In the genomic region with DNA sequence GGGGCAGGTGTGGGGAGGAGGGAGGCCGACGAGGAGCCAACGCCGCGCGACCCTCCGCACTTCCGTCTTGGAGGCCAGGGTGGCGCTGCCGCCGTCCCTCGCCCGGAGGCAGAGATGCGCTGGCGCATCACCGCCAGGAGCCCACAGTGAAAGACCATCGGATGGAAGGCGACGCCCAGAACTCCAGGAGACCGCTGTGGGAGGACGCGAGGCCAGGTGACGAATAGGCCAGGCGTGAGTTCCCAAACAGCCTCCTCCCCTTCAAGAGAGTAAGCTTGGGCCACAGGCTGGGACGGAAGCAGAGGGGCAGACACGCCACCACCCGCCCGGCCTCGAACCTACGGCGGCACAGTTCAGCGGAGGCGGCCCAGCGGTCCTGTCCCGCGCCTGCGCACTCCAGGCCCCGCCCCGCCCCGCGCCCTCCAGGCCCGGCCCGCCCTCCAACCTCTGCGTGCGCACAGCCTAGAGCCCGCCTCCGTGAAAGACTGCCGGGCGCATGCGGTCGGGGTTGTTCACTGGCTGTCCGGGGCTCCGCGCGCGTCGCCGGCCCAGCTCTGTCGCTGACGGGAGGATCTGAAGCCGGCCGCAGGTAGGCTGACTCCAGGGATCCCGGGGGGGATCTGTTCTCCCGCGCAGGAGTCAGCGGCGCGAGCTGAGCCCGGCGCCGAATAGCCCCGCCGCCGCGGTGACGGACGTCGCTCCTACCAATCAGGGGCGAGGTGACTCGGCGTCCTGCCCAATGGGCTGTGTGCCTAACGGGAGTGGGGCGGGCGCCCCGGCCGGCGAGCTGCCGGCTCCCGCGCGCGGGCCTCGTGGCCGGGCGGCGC, we compare ENCODE assay signal across 8 cellular contexts. TPM values are rescaled to one million over a fixed set of nuclear protein-coding genes. Genes with fewer than 3 reads are reported as not detected.
DNase-seq lines count a peak whose midpoint lies in the region; ATAC-seq and TF ChIP-seq lines count a peak whose summit lies in the region.

Gene CTPS1, plus strand, starts transcription at position 456 of the 827 bp plus-strand sequence. CDS start 3,595 bp downstream, outside the sequence.

- ATAC-seq in HG02884 (IDR thresholded peaks at IDR 0.05; ENCODE audit: unreplicated experiment) (peak; percentile 89), heart right ventricle (peak; percentile 95 to 99 (median 96)), upper lobe of right lung (peak; percentile 95)

- TF ChIP-seq POLR2A in GM15510 (IDR thresholded peaks at IDR 0.05; ENCODE audit: borderline replicate concordance, extremely low read depth, insufficient read length), result peak; percentile 85
- peak; percentile 36 to 86 for TF ChIP-seq POLR2A in adrenal gland (IDR thresholded peaks at IDR 0.05)

- 0 to 1% (median 1%) methylated on average over 22 to 96 of the region's 96 CpGs for WGBS in adrenal gland, 4 donors
- WGBS in heart right ventricle, 2 donors, result 1% methylated on average over 78 to 96 of the region's 96 CpGs

- no peaks in the 10 kb centered on the region for H3K9me3 ChIP-seq in adrenal gland (replicated peaks in 1 of 3)
- H3K9me3 ChIP-seq in heart right ventricle, result no peaks in the 10 kb centered on the region
- no peaks in the 10 kb centered on the region for H3K9me3 ChIP-seq in upper lobe of right lung

- H3K36me3 ChIP-seq in adrenal gland (replicated peaks in 1 of 2) (no peaks in the 10 kb centered on the region), heart right ventricle (peaks cover 0 to 14% (median 0%) of the 10 kb centered on the region in 9 donors), upper lobe of right lung (peaks cover 6% of the 10 kb centered on the region)

- DNase-seq in NCI-H146 treated with DMSO at 0.1 percent for 48 hours (lab: John Stamatoyannopoulos, UW; ENCODE audit: unreplicated experiment) (peak; percentile 76), T-helper 1 cell (peak; percentile 91 to 95 (median 92)), adrenal gland (peak; percentile 95 to 97 (median 97)), heart right ventricle (peak; percentile 95 to 98), posterior vena cava (ENCODE audit: low spot score) (peak; percentile 98), upper lobe of right lung (peak; percentile 98)

- no peaks in the 10 kb centered on the region for H3K27me3 ChIP-seq in adrenal gland
- no peaks in the 10 kb centered on the region for H3K27me3 ChIP-seq in heart right ventricle
- no peaks in the 10 kb centered on the region for H3K27me3 ChIP-seq in upper lobe of right lung

- TF ChIP-seq CTCF in adrenal gland (IDR thresholded peaks at IDR 0.05), result peak in 3 of 6 experiments; percentile 16 to 26 (median 24)
- peak in 4 of 9 donors; percentile 10 to 33 (median 20) for TF ChIP-seq CTCF in heart right ventricle (IDR thresholded peaks at IDR 0.05)
- no peak for TF ChIP-seq CTCF in upper lobe of right lung (IDR thresholded peaks at IDR 0.05)

- intact Hi-C loops in adrenal gland (cut with DNase I), result no loop called here
- intact Hi-C loops in heart right ventricle (cut with DNase I), result loop anchor here in 2 of 10 donors (10.0 kb wide), 2 partner anchors 125 to 135 kb away; no protein-coding TSS in a partner anchor
- intact Hi-C loops in posterior vena cava (cut with DNase I), result no loop called here
- intact Hi-C loops in upper lobe of right lung (cut with DNase I), result no loop called here

- H3K4me3 ChIP-seq in adrenal gland (peak within 1 kb of the TSS; percentile 38 to 74 (median 48)), heart right ventricle (peak within 1 kb of the TSS; percentile 57 to 91 (median 72)), upper lobe of right lung (peak within 1 kb of the TSS; percentile 66)

- H3K4me1 ChIP-seq in adrenal gland (replicated peaks in 1 of 2) (peaks cover 21 to 42% of the 10 kb centered on the region in 2 donors), heart right ventricle (peaks cover 0 to 32% (median 16%) of the 10 kb centered on the region in 9 donors), upper lobe of right lung (peaks cover 32% of the 10 kb centered on the region)

- H3K27ac ChIP-seq in adrenal gland, result peak within 1 kb of the TSS; percentile 80 to 94 (median 92)
- peak within 1 kb of the TSS; percentile 79 to 94 (median 89) for H3K27ac ChIP-seq in heart right ventricle
- H3K27ac ChIP-seq in upper lobe of right lung, result peak within 1 kb of the TSS; percentile 88

RNA-seq across cellular contexts. Expression of gene CTPS1, which starts in this region (rescaled TPM):
- total RNA-seq in adrenal gland (10 to 100 TPM; 12.2 to 37.5 (median 26.1) TPM), heart right ventricle (10 to 100 TPM in 1 of 10 donors, 1 to 10 TPM in 9; 6.0 to 12.1 (median 7.1) TPM), posterior vena cava (10 to 100 TPM; 37.7 to 39.1 TPM), upper lobe of right lung (21.7 TPM)
- polyA plus RNA-seq in adrenal gland (10 to 100 TPM; 17.8 to 49.4 (median 26.4) TPM), heart right ventricle (10 to 100 TPM in 1 of 2 donors, 1 to 10 TPM in 1; 4.6 to 12.0 TPM)

Comparison
In these comparisons a context has a peak if more than half of its experiments do, and no peak if none do; other contexts are left out.
1. Peak in every context shown above with its lines: DNase-seq, ATAC-seq, H3K4me3 ChIP-seq and H3K27ac ChIP-seq.